ENCODE assay signal across 16 cellular contexts in genomic region chr3:181919375-181919774, GRCh38.
DNase-seq lines count a peak whose midpoint lies in the region; ATAC-seq and TF ChIP-seq lines count a peak whose summit lies in the region.
"Had no signal": no experiment of that assay in that cellular context is flagged by ENCODE, and none has a peak within 500 bp of the region (broad histone marks: within the 10 kb centered on the region; RNA-seq: fewer than 3 reads in every experiment).

No MANE protein-coding gene starts in this region.

- no peaks in the 10 kb centered on the region for H4K20me1 ChIP-seq in PC-3 (ENCODE audit: low read length)
- H4K20me1 ChIP-seq: BLaER1 treated with 17β-estradiol and CSF1 and Interleukin-3, amounts not matched to agents 10 nM and 100 nM had no signal

- H3K4me2 ChIP-seq in PC-3 (ENCODE audit: low read length): peak overlapping the region; percentile 59; the same call in 1 of the 2 replicates

- H3K79me2 ChIP-seq in PC-3 (ENCODE audit: low read length): no peaks in the 10 kb centered on the region

- peaks cover 7% of the 10 kb centered on the region for H3K9me3 Mint-ChIP-seq in activated naive CD4-positive, alpha-beta T cell treated with anti-CD3 and anti-CD28 coated beads, Interleukin-2, amount 10 ng/mL, durations not matched to agents 7 days and 5 days

- no peaks in the 10 kb centered on the region for H3K36me3 ChIP-seq in PC-3 (ENCODE audit: low read depth, low read length)
- H3K36me3 ChIP-seq: BLaER1 treated with 17β-estradiol and CSF1 and Interleukin-3, amounts not matched to agents 10 nM and 100 nM; HAP-1 had no signal

- peak; percentile 54 for DNase-seq in HPDE6-E6E7 (ENCODE audit: extremely low spot score)
- DNase-seq in PC-3: peak; percentile 78
- DNase-seq in epithelial cell of prostate (ENCODE audit: low read depth, low spot score): no peak
- DNase-seq in AML-193 (lab: John Stamatoyannopoulos, UW): no peak
- DNase-seq in activated naive CD4-positive, alpha-beta T cell treated with anti-CD3 and anti-CD28 coated beads, Interleukin-2, amount 10 ng/mL, durations not matched to agents 7 days and 5 days: no peak
- DNase-seq: DMS 273 treated with DMSO at 0.1 percent for 48 hours, EL, NCI-H1092 treated with DMSO at 0.1 percent for 48 hours, NCI-H1694, NCI-H774 had no signal

- H3K4me3 ChIP-seq in PC-3 (ENCODE audit: low read length): no peak overlapping the region
- H3K4me3 ChIP-seq: BLaER1 treated with 17β-estradiol and CSF1 and Interleukin-3, amounts not matched to agents 10 nM and 100 nM; HAP-1; K562; SK-N-MC had no signal

- H3K9me3 ChIP-seq in PC-3 (ENCODE audit: low read length): no peaks in the 10 kb centered on the region
- H3K9me3 ChIP-seq: BLaER1 treated with 17β-estradiol and CSF1 and Interleukin-3, amounts not matched to agents 10 nM and 100 nM; HAP-1 had no signal

- no peaks in the 10 kb centered on the region for H3K27me3 ChIP-seq in PC-3 (ENCODE audit: low read length)
- H3K27me3 ChIP-seq: BLaER1 treated with 17β-estradiol and CSF1 and Interleukin-3, amounts not matched to agents 10 nM and 100 nM had no signal

- CTCF ChIA-PET in PC-3 (lab: Charles Lee): no interaction called here
- CTCF ChIA-PET in activated naive CD4-positive, alpha-beta T cell treated with anti-CD3 and anti-CD28 coated beads, Interleukin-2, amount 10 ng/mL, durations not matched to agents 7 days and 5 days (lab: Charles Lee): no interaction called here

- H2AFZ ChIP-seq in PC-3 (ENCODE audit: low read length): no peak overlapping the region

- H3F3A ChIP-seq in PC-3 (ENCODE audit: low read length, unreplicated experiment): no peaks in the 10 kb centered on the region

- H3K36me3 Mint-ChIP-seq in activated naive CD4-positive, alpha-beta T cell treated with anti-CD3 and anti-CD28 coated beads, Interleukin-2, amount 10 ng/mL, durations not matched to agents 7 days and 5 days: no peaks in the 10 kb centered on the region

- no TSS peak for BruUV-seq in PC-3 (replicated peaks; lab: Mats Ljungman, UMichigan)

- ATAC-seq in PC-3 (peak; percentile 90), GM18502 (IDR thresholded peaks at IDR 0.05; ENCODE audit: poor library complexity, unreplicated experiment) (no peak), GM19324 (IDR thresholded peaks at IDR 0.05; ENCODE audit: low FRiP score, unreplicated experiment) (no peak)
- ATAC-seq: K562 had no signal

- peak overlapping the region; percentile 49 for H3K27ac ChIP-seq in PC-3 (ENCODE audit: low read length)
- peak overlapping the region; percentile 53 for H3K27ac ChIP-seq in epithelial cell of prostate
- H3K27ac ChIP-seq: BLaER1 treated with 17β-estradiol and CSF1 and Interleukin-3, amounts not matched to agents 10 nM and 100 nM; SK-N-MC had no signal

- POLR2A ChIA-PET in PC-3 (lab: Charles Lee; ENCODE audit: unreplicated experiment): no interaction called here

- no peaks in the 10 kb centered on the region for H3K9me2 ChIP-seq in PC-3 (replicated peaks; ENCODE audit: low read length)

- no peak overlapping the region for H3K4me3 Mint-ChIP-seq in activated naive CD4-positive, alpha-beta T cell treated with anti-CD3 and anti-CD28 coated beads, Interleukin-2, amount 10 ng/mL, durations not matched to agents 7 days and 5 days

- no peaks in the 10 kb centered on the region for H3K4me1 Mint-ChIP-seq in activated naive CD4-positive, alpha-beta T cell treated with anti-CD3 and anti-CD28 coated beads, Interleukin-2, amount 10 ng/mL, durations not matched to agents 7 days and 5 days

- TF ChIP-seq CTCF in PC-3 (conservative IDR thresholded peaks at IDR 0.05; ENCODE audit: low read depth, low read length): no peak

- H3K9ac ChIP-seq in PC-3 (ENCODE audit: low read length): no peak overlapping the region
- H3K9ac ChIP-seq: BLaER1 treated with 17β-estradiol and CSF1 and Interleukin-3, amounts not matched to agents 10 nM and 100 nM had no signal

- peaks cover 34% of the 10 kb centered on the region for H3K4me1 ChIP-seq in PC-3 (ENCODE audit: insufficient read depth, low read length)

- no peak overlapping the region for H3K27ac Mint-ChIP-seq in activated naive CD4-positive, alpha-beta T cell treated with anti-CD3 and anti-CD28 coated beads, Interleukin-2, amount 10 ng/mL, durations not matched to agents 7 days and 5 days

- no peaks in the 10 kb centered on the region for H3K27me3 Mint-ChIP-seq in activated naive CD4-positive, alpha-beta T cell treated with anti-CD3 and anti-CD28 coated beads, Interleukin-2, amount 10 ng/mL, durations not matched to agents 7 days and 5 days

- intact Hi-C loops in PC-3 (cut with micrococcal nuclease): no loop called here

Comparison
In these comparisons a context has a peak if more than half of its experiments do, and no peak if none do; other contexts are left out.
1. DNase-seq: peak in HPDE6-E6E7 (single experiment) and PC-3 (single experiment); none in epithelial cell of prostate (single experiment), AML-193 (0 of 2) and activated naive CD4-positive, alpha-beta T cell treated with anti-CD3 and anti-CD28 coated beads, Interleukin-2, amount 10 ng/mL, durations not matched to agents 7 days and 5 days (single experiment).